18 cellular contexts compared by ENCODE assay signal in the genomic region with DNA sequence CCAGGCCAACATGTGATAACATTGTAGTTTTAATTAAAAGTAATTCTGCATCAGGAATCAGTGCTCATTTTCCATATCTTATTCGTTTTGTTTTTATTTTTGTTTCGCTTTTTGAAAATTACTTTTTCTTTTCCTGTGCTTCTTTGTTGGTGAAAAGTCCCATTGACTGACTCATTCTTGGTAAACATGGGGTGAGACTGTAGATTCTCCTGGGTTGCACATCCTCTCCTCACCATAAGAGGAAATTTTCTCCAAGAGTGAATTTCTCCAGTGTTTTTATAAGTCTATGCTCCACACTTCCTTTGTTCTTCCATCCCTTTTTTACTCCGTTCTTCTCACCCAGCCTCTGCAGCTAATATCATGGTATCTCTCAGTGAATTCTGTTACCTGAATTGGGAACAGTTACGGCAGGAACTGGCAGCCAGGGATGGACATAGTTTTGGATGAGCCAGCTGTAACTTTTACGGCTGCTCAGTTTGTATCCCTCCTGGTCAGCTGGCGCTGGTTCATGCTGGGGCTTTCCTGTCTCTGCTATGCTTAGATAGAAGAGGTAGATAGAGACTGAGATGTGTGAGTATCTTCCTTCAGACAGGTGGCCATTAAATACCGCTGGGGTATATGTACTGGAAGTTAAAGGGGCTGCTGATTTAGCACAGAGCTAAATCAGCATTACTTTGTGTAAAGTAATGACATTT.
A peak's percentile ranks its signal among the peaks of the same experiment; 100 is the strongest.
DNase-seq lines count a peak whose midpoint lies in the region; ATAC-seq, FAIRE-seq and TF ChIP-seq lines count a peak whose summit lies in the region.
"Had no signal": no experiment of that assay in that cellular context is flagged by ENCODE, and none has a peak within 500 bp of the region (broad histone marks: within the 10 kb centered on the region; RNA-seq: fewer than 3 reads in every experiment).

No MANE protein-coding gene starts in this region.

- H2BK5ac ChIP-seq in mesenchymal stem cell (ENCODE audit: low read depth, low read length, poor library complexity, severe bottlenecking), result no peak overlapping the region

- H3K9me3 ChIP-seq in mesenchymal stem cell (ENCODE audit: control insufficient read depth, low read length), result no peaks in the 10 kb centered on the region
- H3K9me3 ChIP-seq: Peyer's patch had no signal

- H3K4me1 ChIP-seq in GM23338 (ENCODE audit: insufficient read depth) (no peaks in the 10 kb centered on the region), mesenchymal stem cell (ENCODE audit: control insufficient read depth, insufficient read depth, low read depth, low read length) (no peaks in the 10 kb centered on the region)
- H3K4me1 ChIP-seq: Peyer's patch had no signal

- H2BK120ac ChIP-seq in mesenchymal stem cell (ENCODE audit: low read depth, low read length), result no peak overlapping the region

- peaks cover 32% of the 10 kb centered on the region for H3K79me2 ChIP-seq in GM23338 (replicated peaks; ENCODE audit: insufficient read depth)

- H3K36me3 Mint-ChIP-seq in GM23338 (ENCODE audit: low read depth), result peaks cover 31% of the 10 kb centered on the region

- peaks cover 16% of the 10 kb centered on the region; the same call in 2 of the 3 replicates for H3K4me1 Mint-ChIP-seq in GM23338

- no peak for TF ChIP-seq CTCF in GM23338 (conservative IDR thresholded peaks at IDR 0.05; ENCODE audit: low read depth in 2 of 2)
- no peak for TF ChIP-seq CTCF in bronchial epithelial cell (IDR thresholded peaks at IDR 0.05; ENCODE audit: insufficient read depth, low read length, severe bottlenecking)

- H3K23ac ChIP-seq in mesenchymal stem cell (ENCODE audit: low read length in 2 of 2), result no peak overlapping the region

- no peaks in the 10 kb centered on the region for H3K9me2 ChIP-seq in GM23338 (ENCODE audit: insufficient read depth)

- H2BK15ac ChIP-seq in mesenchymal stem cell (ENCODE audit: low read depth, poor library complexity, severe bottlenecking), result no peak overlapping the region

- H4K8ac ChIP-seq in mesenchymal stem cell (ENCODE audit: low read length), result no peak overlapping the region

- ATAC-seq in GM23338 (no peak), HG03521 (IDR thresholded peaks at IDR 0.05; ENCODE audit: unreplicated experiment) (no peak), GM21447 (IDR thresholded peaks at IDR 0.05; ENCODE audit: unreplicated experiment) (no peak)
- ATAC-seq: SK-N-SH treated with all-trans-retinoic acid at 6 μM for 48 hours had no signal

- H2BK12ac ChIP-seq in mesenchymal stem cell (ENCODE audit: low read length in 2 of 2), result no peak overlapping the region

- no peak overlapping the region for H3K9ac ChIP-seq in mesenchymal stem cell (ENCODE audit: low read length)

- no peak for FAIRE-seq in bronchial epithelial cell (lab: Jason Lieb, UNC)

- peak overlapping the region in 1 of 2 experiments; percentile 49 for H3K4ac ChIP-seq in mesenchymal stem cell (ENCODE audit: low read depth in 1 of 2, low read length in 2 of 2)

- no peaks in the 10 kb centered on the region; the same call in 1 of the 2 replicates for H3K36me3 ChIP-seq in GM23338 (ENCODE audit: insufficient read depth)
- H3K36me3 ChIP-seq in bronchial epithelial cell (ENCODE audit: control insufficient read depth, insufficient read depth, low read length), result peaks cover 1% of the 10 kb centered on the region
- H3K36me3 ChIP-seq in mesenchymal stem cell (ENCODE audit: control insufficient read depth in 1 of 2, insufficient read depth in 2 of 2, low read depth in 1 of 2, low read length in 2 of 2), result peaks cover 4 to 47% of the 10 kb centered on the region in 2 experiments

- H3K27ac ChIP-seq in GM23338 (ENCODE audit: low read depth) (no peak overlapping the region), mesenchymal stem cell (ENCODE audit: low read length, poor library complexity, severe bottlenecking) (peak overlapping the region; percentile 23)
- H3K27ac ChIP-seq: Peyer's patch had no signal

- no peak overlapping the region for H3K14ac ChIP-seq in mesenchymal stem cell (ENCODE audit: low read length in 2 of 2)

- peaks cover 4% of the 10 kb centered on the region for H3K27me3 Mint-ChIP-seq in GM23338 (ENCODE audit: insufficient read depth, low read depth, poor library complexity)
- H3K27me3 Mint-ChIP-seq: B cell; CD4-positive, alpha-beta memory T cell had no signal

- H3K27me3 ChIP-seq in GM23338 (ENCODE audit: insufficient read depth), result no peaks in the 10 kb centered on the region
- H3K27me3 ChIP-seq in bronchial epithelial cell (ENCODE audit: control insufficient read depth, insufficient read depth, low read length), result no peaks in the 10 kb centered on the region
- H3K27me3 ChIP-seq in mesenchymal stem cell (ENCODE audit: control insufficient read depth in 1 of 2, insufficient read depth in 1 of 2, low read length in 2 of 2), result no peaks in the 10 kb centered on the region
- H3K27me3 ChIP-seq: Peyer's patch had no signal

- peak overlapping the region; percentile 60 for H3K27ac Mint-ChIP-seq in GM23338
- H3K27ac Mint-ChIP-seq: B cell had no signal

- H3K79me1 ChIP-seq in mesenchymal stem cell (replicated peaks; ENCODE audit: low read length, poor library complexity, severe bottlenecking), result peaks cover 20% of the 10 kb centered on the region

- no peak overlapping the region for H4K91ac ChIP-seq in mesenchymal stem cell (ENCODE audit: low read length)

- H2AK5ac ChIP-seq in mesenchymal stem cell (ENCODE audit: low read length, severe bottlenecking), result no peak overlapping the region

- H4K20me1 ChIP-seq in GM23338 (replicated peaks; ENCODE audit: insufficient read depth), result peaks cover 13% of the 10 kb centered on the region

- no peak overlapping the region for H3K4me3 ChIP-seq in GM23338
- H3K4me3 ChIP-seq in bronchial epithelial cell (ENCODE audit: low read depth, low read length), result no peak overlapping the region
- H3K4me3 ChIP-seq in mesenchymal stem cell (ENCODE audit: insufficient read depth in 1 of 2, low read depth in 1 of 2, low read length in 2 of 2), result no peak overlapping the region
- H3K4me3 ChIP-seq: Peyer's patch had no signal

- H3K4me2 ChIP-seq in GM23338, result no peak overlapping the region
- peak overlapping the region; percentile 33 for H3K4me2 ChIP-seq in mesenchymal stem cell (ENCODE audit: low read length, poor library complexity, severe bottlenecking)

- H3K18ac ChIP-seq in mesenchymal stem cell (ENCODE audit: low read depth in 1 of 2, low read length in 2 of 2), result no peak overlapping the region

- H2AFZ ChIP-seq in GM23338 (no peak overlapping the region), mesenchymal stem cell (ENCODE audit: low read depth, low read length) (no peak overlapping the region)

- no peaks in the 10 kb centered on the region for H3K9me3 Mint-ChIP-seq in GM23338
- H3K9me3 Mint-ChIP-seq: CD4-positive, alpha-beta memory T cell had no signal

- H3K4me3 Mint-ChIP-seq in GM23338, result no peak overlapping the region
- H3K4me3 Mint-ChIP-seq: B cell; CD4-positive, alpha-beta memory T cell had no signal

- H3F3A ChIP-seq in GM23338 (replicated peaks; ENCODE audit: low read depth), result no peaks in the 10 kb centered on the region

- DNase-seq in GM23338 (ENCODE audit: low spot score) (no peak), M059J (ENCODE audit: low read depth) (peak; percentile 1), bronchial epithelial cell (ENCODE audit: low read depth) (peak; percentile 36), mesenchymal stem cell (no peak)
- DNase-seq in activated CD4-positive, CD25-positive, alpha-beta regulatory T cell treated with anti-CD3 and anti-CD28 coated beads, Interleukin-2, amount 50 U/mL, for 72 hours, result no peak
- DNase-seq: CD4-positive, alpha-beta memory T cell; DND-41; HCEC 1CT; NCI-H1105 treated with DMSO at 0.1 percent for 48 hours; NCI-H1930; NCI-H2171 treated with DMSO at 0.1 percent for 48 hours; NCI-H82; Peyer's patch; Right ventricle myocardium superior had no signal

- WGBS in mesenchymal stem cell, result over 99% methylated on average over 6 of the region's 7 CpGs

TF ChIP-seq in GM23338, 12 proteins besides CTCF, POLR2A, EP300 and RAD21 (continues in another document):
- TF ChIP-seq EZH2phosphoT487 (IDR thresholded peaks at IDR 0.05; ENCODE audit: unreplicated experiment) (no peak), CREB1 (CRISPR knock-in tag; IDR thresholded peaks at IDR 0.05; ENCODE audit: low read depth) (no peak)

Comparison
In these comparisons a context has a peak if more than half of its experiments do, and no peak if none do; other contexts are left out.
1. DNase-seq: peak in M059J (single experiment) and bronchial epithelial cell (single experiment); none in GM23338 (single experiment), mesenchymal stem cell (single experiment) and activated CD4-positive, CD25-positive, alpha-beta regulatory T cell treated with anti-CD3 and anti-CD28 coated beads, Interleukin-2, amount 50 U/mL, for 72 hours (single experiment).